In genomic region chr21:44466996-44467858, GRCh38 we compare ENCODE assay signal across 19 cellular contexts.
"Had no signal": no experiment of that assay in that cellular context is flagged by ENCODE, and none has a peak within 500 bp of the region (broad histone marks: within the 10 kb centered on the region; RNA-seq: fewer than 3 reads in every experiment).

No MANE protein-coding gene starts in this region.

- H3K27ac ChIP-seq: colonic mucosa, esophagus squamous epithelium, gastroesophageal sphincter, left lung, neutrophil, right atrium auricular region, stomach had no signal

- H3K4me3 ChIP-seq: colonic mucosa, esophagus squamous epithelium, gastroesophageal sphincter, left lung, lung, right atrium auricular region, stomach had no signal

- ATAC-seq: gastroesophageal sphincter, left lung had no signal

- H3K27me3 ChIP-seq: colonic mucosa, esophagus squamous epithelium, gastroesophageal sphincter, left lung, neutrophil, right atrium auricular region, stomach had no signal

- H3K4me1 ChIP-seq: colonic mucosa, esophagus squamous epithelium, left lung, right atrium auricular region had no signal

- DNase-seq: colonic mucosa; dermis blood vessel endothelial cell; esophagus squamous epithelium; foreskin fibroblast; glutamatergic neuron; islet precursor cell; mesenchymal stem cell; naive B cell; small intestine; stimulated activated CD4-positive, alpha-beta T cell treated with anti-CD3 and anti-CD28 coated beads, Interleukin-12 subunit alpha, Interleukin-12 subunit beta, amount 100 ng/mL, for 4 hours; stimulated activated naive CD4-positive, alpha-beta T cell; stomach; substantia nigra; trophoblast cell had no signal

- H3K36me3 ChIP-seq: colonic mucosa, esophagus squamous epithelium, gastroesophageal sphincter, left lung, neutrophil, right atrium auricular region, stomach had no signal

- H3K9me3 ChIP-seq: colonic mucosa, esophagus squamous epithelium, gastroesophageal sphincter, left lung, neutrophil, right atrium auricular region, stomach had no signal
